ENCODE assay signal across 1 cellular context in genomic region chr9:129080608-129081387, GRCh38.
TF ChIP-seq lines count a peak whose summit lies in the region.

Gene DOLPP1, plus strand, starts transcription at chr9:129081111. Its CDS starts 21 bp downstream, at chr9:129081132.

TF ChIP-seq in HepG2, 621 proteins besides CTCF, POLR2A, EP300 and RAD21 (continued from another document and continues in another):
- TF ChIP-seq, protein P1, sequence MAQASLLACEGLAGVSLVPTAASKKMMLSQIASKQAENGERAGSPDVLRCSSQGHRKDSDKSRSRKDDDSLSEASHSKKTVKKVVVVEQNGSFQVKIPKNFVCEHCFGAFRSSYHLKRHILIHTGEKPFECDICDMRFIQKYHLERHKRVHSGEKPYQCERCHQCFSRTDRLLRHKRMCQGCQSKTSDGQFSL (CRISPR knock-in tag; IDR thresholded peaks at IDR 0.05), result no peak
- TF ChIP-seq ZFP91 (CRISPR knock-in tag; IDR thresholded peaks at IDR 0.05; ENCODE audit: borderline replicate concordance) (peak; percentile 46; the same call in 1 of the 2 replicates), CENPT (CRISPR knock-in tag; IDR thresholded peaks at IDR 0.05; ENCODE audit: low read depth) (no peak), ZNF224 (CRISPR knock-in tag; IDR thresholded peaks at IDR 0.05) (no peak), POLR2G (IDR thresholded peaks at IDR 0.05; ENCODE audit: low read depth, low read length) (peak; percentile 84), NFE2L1 (CRISPR knock-in tag; IDR thresholded peaks at IDR 0.05; ENCODE audit: borderline replicate concordance) (no peak), ZBTB8A (CRISPR knock-in tag; IDR thresholded peaks at IDR 0.05; ENCODE audit: borderline replicate concordance, low read depth) (no peak; the same call in 1 of the 2 replicates), MLXIP (CRISPR knock-in tag; IDR thresholded peaks at IDR 0.05; ENCODE audit: borderline replicate concordance) (no peak), ZNF644 (CRISPR knock-in tag; IDR thresholded peaks at IDR 0.05; ENCODE audit: low read depth) (no peak), NFIC (IDR thresholded peaks at IDR 0.05; ENCODE audit: low read length) (no peak), HOXA7 (CRISPR knock-in tag; IDR thresholded peaks at IDR 0.05) (no peak), ESRRA (CRISPR knock-in tag; IDR thresholded peaks at IDR 0.05; ENCODE audit: low read depth) (no peak), ZNF251 (CRISPR knock-in tag; IDR thresholded peaks at IDR 0.05) (no peak), RBM22 (optimal IDR thresholded peaks at IDR 0.05; ENCODE audit: low read length) (no peak), ZNF460 (CRISPR knock-in tag; IDR thresholded peaks at IDR 0.05; ENCODE audit: borderline replicate concordance) (no peak), HDAC1 (CRISPR knock-in tag; IDR thresholded peaks at IDR 0.05) (peak; percentile 93), KLF11 (CRISPR knock-in tag; IDR thresholded peaks at IDR 0.05) (peak; percentile 83), ETS1 (CRISPR knock-in tag; IDR thresholded peaks at IDR 0.05) (no peak), HOXA9 (CRISPR knock-in tag; IDR thresholded peaks at IDR 0.05; ENCODE audit: borderline replicate concordance) (no peak), ZNF569 (CRISPR knock-in tag; IDR thresholded peaks at IDR 0.05; ENCODE audit: borderline replicate concordance) (no peak), EHMT2 (IDR thresholded peaks at IDR 0.05; ENCODE audit: borderline replicate concordance, low read depth, low read length) (no peak), AHDC1 (CRISPR knock-in tag; IDR thresholded peaks at IDR 0.05; ENCODE audit: borderline replicate concordance) (no peak), ZNF563 (CRISPR knock-in tag; IDR thresholded peaks at IDR 0.05) (no peak), HDAC2 (CRISPR knock-in tag; IDR thresholded peaks at IDR 0.05) (no peak), KMT2B (CRISPR knock-in tag; IDR thresholded peaks at IDR 0.05) (peak; percentile 78), RNF2 (conservative IDR thresholded peaks at IDR 0.05; ENCODE audit: low read depth) (no peak), MAZ (IDR thresholded peaks at IDR 0.05; ENCODE audit: borderline replicate concordance, low read depth, low read length) (no peak; the same call in 1 of the 2 replicates), MAZ (CRISPR knock-in tag; IDR thresholded peaks at IDR 0.05; ENCODE audit: low read depth) (peak; percentile 41)
- TF ChIP-seq, protein P2, sequence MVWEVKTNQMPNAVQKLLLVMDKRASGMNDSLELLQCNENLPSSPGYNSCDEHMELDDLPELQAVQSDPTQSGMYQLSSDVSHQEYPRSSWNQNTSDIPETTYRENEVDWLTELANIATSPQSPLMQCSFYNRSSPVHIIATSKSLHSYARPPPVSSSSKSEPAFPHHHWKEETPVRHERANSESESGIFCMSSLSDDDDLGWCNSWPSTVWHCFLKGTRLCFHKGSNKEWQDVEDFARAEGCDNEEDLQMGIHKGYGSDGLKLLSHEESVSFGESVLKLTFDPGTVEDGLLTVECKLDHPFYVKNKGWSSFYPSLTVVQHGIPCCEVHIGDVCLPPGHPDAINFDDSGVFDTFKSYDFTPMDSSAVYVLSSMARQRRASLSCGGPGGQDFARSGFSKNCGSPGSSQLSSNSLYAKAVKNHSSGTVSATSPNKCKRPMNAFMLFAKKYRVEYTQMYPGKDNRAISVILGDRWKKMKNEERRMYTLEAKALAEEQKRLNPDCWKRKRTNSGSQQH (CRISPR knock-in tag; IDR thresholded peaks at IDR 0.05; ENCODE audit: low read depth), result peak; percentile 96
- TF ChIP-seq, protein P3, sequence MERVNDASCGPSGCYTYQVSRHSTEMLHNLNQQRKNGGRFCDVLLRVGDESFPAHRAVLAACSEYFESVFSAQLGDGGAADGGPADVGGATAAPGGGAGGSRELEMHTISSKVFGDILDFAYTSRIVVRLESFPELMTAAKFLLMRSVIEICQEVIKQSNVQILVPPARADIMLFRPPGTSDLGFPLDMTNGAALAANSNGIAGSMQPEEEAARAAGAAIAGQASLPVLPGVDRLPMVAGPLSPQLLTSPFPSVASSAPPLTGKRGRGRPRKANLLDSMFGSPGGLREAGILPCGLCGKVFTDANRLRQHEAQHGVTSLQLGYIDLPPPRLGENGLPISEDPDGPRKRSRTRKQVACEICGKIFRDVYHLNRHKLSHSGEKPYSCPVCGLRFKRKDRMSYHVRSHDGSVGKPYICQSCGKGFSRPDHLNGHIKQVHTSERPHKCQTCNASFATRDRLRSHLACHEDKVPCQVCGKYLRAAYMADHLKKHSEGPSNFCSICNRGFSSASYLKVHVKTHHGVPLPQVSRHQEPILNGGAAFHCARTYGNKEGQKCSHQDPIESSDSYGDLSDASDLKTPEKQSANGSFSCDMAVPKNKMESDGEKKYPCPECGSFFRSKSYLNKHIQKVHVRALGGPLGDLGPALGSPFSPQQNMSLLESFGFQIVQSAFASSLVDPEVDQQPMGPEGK (CRISPR knock-in tag; IDR thresholded peaks at IDR 0.05), result peak; percentile 49; the same call in 1 of the 2 replicates
- TF ChIP-seq, protein P4, sequence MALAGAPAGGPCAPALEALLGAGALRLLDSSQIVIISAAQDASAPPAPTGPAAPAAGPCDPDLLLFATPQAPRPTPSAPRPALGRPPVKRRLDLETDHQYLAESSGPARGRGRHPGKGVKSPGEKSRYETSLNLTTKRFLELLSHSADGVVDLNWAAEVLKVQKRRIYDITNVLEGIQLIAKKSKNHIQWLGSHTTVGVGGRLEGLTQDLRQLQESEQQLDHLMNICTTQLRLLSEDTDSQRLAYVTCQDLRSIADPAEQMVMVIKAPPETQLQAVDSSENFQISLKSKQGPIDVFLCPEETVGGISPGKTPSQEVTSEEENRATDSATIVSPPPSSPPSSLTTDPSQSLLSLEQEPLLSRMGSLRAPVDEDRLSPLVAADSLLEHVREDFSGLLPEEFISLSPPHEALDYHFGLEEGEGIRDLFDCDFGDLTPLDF (CRISPR knock-in tag; IDR thresholded peaks at IDR 0.05), result no peak
- TF ChIP-seq, protein P5, sequence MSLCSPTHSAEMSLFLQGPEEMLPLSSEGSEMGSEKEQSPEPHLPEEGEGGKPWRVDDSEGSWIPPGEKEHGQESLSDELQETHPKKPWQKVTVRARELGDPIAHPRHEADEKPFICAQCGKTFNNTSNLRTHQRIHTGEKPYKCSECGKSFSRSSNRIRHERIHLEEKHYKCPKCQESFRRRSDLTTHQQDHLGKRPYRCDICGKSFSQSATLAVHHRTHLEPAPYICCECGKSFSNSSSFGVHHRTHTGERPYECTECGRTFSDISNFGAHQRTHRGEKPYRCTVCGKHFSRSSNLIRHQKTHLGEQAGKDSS (CRISPR knock-in tag; IDR thresholded peaks at IDR 0.05; ENCODE audit: borderline replicate concordance, low read depth), result no peak
- TF ChIP-seq, protein P6, sequence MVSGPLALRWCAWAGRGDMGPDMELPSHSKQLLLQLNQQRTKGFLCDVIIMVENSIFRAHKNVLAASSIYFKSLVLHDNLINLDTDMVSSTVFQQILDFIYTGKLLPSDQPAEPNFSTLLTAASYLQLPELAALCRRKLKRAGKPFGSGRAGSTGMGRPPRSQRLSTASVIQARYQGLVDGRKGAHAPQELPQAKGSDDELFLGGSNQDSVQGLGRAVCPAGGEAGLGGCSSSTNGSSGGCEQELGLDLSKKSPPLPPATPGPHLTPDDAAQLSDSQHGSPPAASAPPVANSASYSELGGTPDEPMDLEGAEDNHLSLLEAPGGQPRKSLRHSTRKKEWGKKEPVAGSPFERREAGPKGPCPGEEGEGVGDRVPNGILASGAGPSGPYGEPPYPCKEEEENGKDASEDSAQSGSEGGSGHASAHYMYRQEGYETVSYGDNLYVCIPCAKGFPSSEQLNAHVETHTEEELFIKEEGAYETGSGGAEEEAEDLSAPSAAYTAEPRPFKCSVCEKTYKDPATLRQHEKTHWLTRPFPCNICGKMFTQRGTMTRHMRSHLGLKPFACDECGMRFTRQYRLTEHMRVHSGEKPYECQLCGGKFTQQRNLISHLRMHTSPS (CRISPR knock-in tag; IDR thresholded peaks at IDR 0.05; ENCODE audit: low read depth), result no peak
